15 cellular contexts compared by ENCODE assay signal in the genomic region with DNA sequence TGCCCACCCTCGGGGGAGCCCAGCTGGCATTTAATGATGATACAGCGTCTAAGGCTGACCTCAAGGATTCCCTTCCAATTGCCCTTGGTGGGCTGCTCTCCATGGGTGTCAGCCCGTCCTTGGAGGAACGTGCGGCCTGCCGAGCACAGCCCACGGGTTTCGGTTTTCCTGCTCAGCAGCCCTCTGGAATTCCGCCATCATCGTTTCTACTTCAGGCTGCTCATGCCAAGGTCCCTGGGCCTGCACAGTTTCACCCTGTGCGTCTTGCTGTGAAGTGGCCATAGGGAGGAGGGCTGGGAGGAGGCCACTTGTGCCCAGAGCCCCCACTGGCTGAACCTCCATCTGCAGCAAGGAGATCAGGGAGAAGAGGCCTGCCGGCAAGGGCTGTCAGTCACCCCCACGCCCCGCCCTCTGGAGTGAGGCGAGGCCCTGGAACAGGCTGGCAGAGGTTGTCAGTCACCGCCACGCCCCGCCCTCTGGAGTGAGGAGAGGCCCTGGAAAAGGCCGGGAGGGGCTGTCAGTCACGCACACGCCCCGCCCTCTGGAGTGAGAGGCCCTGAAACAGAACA.
DNase-seq lines count a peak whose midpoint lies in the region; ATAC-seq, FAIRE-seq and TF ChIP-seq lines count a peak whose summit lies in the region.
"Had no signal": no experiment of that assay in that cellular context is flagged by ENCODE, and none has a peak within 500 bp of the region (broad histone marks: within the 10 kb centered on the region; RNA-seq: fewer than 3 reads in every experiment).

No MANE protein-coding gene starts in this region.

- H3K36me3 Mint-ChIP-seq in activated T-helper 2 cell treated with anti-CD3 and anti-CD28 coated beads, Interferon-gamma antibody, Interleukin-2, Interleukin-4, amounts not matched to agents 10 μg/mL and 5 μg/mL and 100 μg/mL, durations not matched to agents 14 hours and 24 hours and 36 hours (ENCODE audit: low read depth) = no peaks in the 10 kb centered on the region

- H3K4me1 ChIP-seq in HepG2 (ENCODE audit: insufficient read depth, low read length) (peaks cover 18% of the 10 kb centered on the region), testis (peaks cover 9% of the 10 kb centered on the region)
- H3K4me1 ChIP-seq: HAP-1, uterus had no signal

- no peak for TF ChIP-seq RAD21 in HepG2 (CRISPR knock-in tag; IDR thresholded peaks at IDR 0.05)

- peaks cover 7% of the 10 kb centered on the region for H4K20me1 ChIP-seq in HepG2 (ENCODE audit: insufficient read depth, low read length)

- no peaks in the 10 kb centered on the region for H3K27me3 Mint-ChIP-seq in activated T-helper 2 cell treated with anti-CD3 and anti-CD28 coated beads, Interferon-gamma antibody, Interleukin-2, Interleukin-4, amounts not matched to agents 10 μg/mL and 5 μg/mL and 100 μg/mL, durations not matched to agents 14 hours and 24 hours and 36 hours (ENCODE audit: low read depth)
- H3K27me3 Mint-ChIP-seq: CD4-positive, alpha-beta T cell had no signal

- FAIRE-seq in HepG2 (lab: Jason Lieb, UNC) = no peak

- no peak overlapping the region for H3K4me3 Mint-ChIP-seq in activated T-helper 2 cell treated with anti-CD3 and anti-CD28 coated beads, Interferon-gamma antibody, Interleukin-2, Interleukin-4, amounts not matched to agents 10 μg/mL and 5 μg/mL and 100 μg/mL, durations not matched to agents 14 hours and 24 hours and 36 hours (ENCODE audit: low read depth)
- H3K4me3 Mint-ChIP-seq: CD4-positive, alpha-beta T cell; T-helper 2 cell treated with Interferon-gamma antibody and Interleukin-4, amounts not matched to agents 5 μg/mL and 100 μg/mL, for 36 hours had no signal

- in situ Hi-C loops in HepG2 (cut with HindIII; ENCODE audit: extremely low pct_ligation_motif_present, low pct_unique_long_range_greater_than_20kb) = no loop called here

- no peaks in the 10 kb centered on the region for H3K27me3 ChIP-seq in MG63
- H3K27me3 ChIP-seq in HepG2 (ENCODE audit: control insufficient read depth in 1 of 2, insufficient read depth in 2 of 2, low read length in 2 of 2) = no peaks in the 10 kb centered on the region
- no peaks in the 10 kb centered on the region for H3K27me3 ChIP-seq in testis
- H3K27me3 ChIP-seq: uterus had no signal

- H3K9ac ChIP-seq in HepG2 (ENCODE audit: insufficient read depth, low read depth, low read length) = no peak overlapping the region

- no peak for TF ChIP-seq EP300 in HepG2 (IDR thresholded peaks at IDR 0.05; ENCODE audit: low read depth in 2 of 2, low read length in 2 of 2)
- TF ChIP-seq EP300 in HepG2 (CRISPR knock-in tag; IDR thresholded peaks at IDR 0.05; ENCODE audit: borderline replicate concordance) = no peak

- peak; percentile 44 for ATAC-seq in HepG2
- no peak for ATAC-seq in HG02763 (IDR thresholded peaks at IDR 0.05; ENCODE audit: unreplicated experiment)

- intact Hi-C loops in HepG2 (cut with micrococcal nuclease; ENCODE audit: unreplicated experiment) (no loop called here), testis (cut with DNase I; ENCODE audit: low total_unique reads) (no loop called here)
- intact Hi-C loops in activated T-helper 2 cell treated with anti-CD3 and anti-CD28 coated beads, Interferon-gamma antibody, Interleukin-2, Interleukin-4, amounts not matched to agents 10 μg/mL and 5 μg/mL and 100 μg/mL, durations not matched to agents 14 hours and 24 hours and 36 hours (cut with micrococcal nuclease) = no loop called here

- TF ChIP-seq POLR2A in HepG2 (IDR thresholded peaks at IDR 0.05; ENCODE audit: insufficient read depth in 1 of 2, low read depth in 2 of 2, low read length in 2 of 2) = no peak
- no peak for TF ChIP-seq POLR2A in testis (IDR thresholded peaks at IDR 0.05)

- H3K27ac ChIP-seq in HepG2 (ENCODE audit: extremely low read length, insufficient read depth, low read length) (no peak overlapping the region), testis (no peak overlapping the region)
- H3K27ac ChIP-seq: uterus had no signal

- 94% methylated on average over 21 of the region's 22 CpGs for WGBS in HepG2 (ENCODE audit: low lambda C conversion rate)
- 58 to 73% methylated on average over 2 to 22 of the region's 22 CpGs for whole genome bisulfite sequencing in testis, 2 donors

- TF ChIP-seq CTCF in HepG2 (CRISPR knock-in tag; IDR thresholded peaks at IDR 0.05) (no peak), testis (IDR thresholded peaks at IDR 0.05) (no peak)

- POLR2A ChIA-PET in HepG2 (lab: Yijun Ruan, JAX) = no interaction called here

- no peak overlapping the region for H3K4me2 ChIP-seq in HepG2 (ENCODE audit: low read depth, low read length)

- CTCF ChIA-PET in HepG2 (lab: Yijun Ruan, JAX; ENCODE audit: low intra/inter-chr PET ratio, low total read pairs) = no interaction called here

- H3K79me2 ChIP-seq in HepG2 (ENCODE audit: insufficient read depth, low read length) = no peaks in the 10 kb centered on the region

- H3K4me3 ChIP-seq in MG63 = no peak overlapping the region
- no peak overlapping the region for H3K4me3 ChIP-seq in HepG2 (replicated peaks in 1 of 3; ENCODE audit: insufficient read depth in 1 of 3, low read depth in 2 of 3, low read length in 3 of 3)
- H3K4me3 ChIP-seq in testis = peak overlapping the region in 1 of 2 donors; percentile 17
- H3K4me3 ChIP-seq: HAP-1, uterus had no signal

- H3K27ac Mint-ChIP-seq in activated T-helper 2 cell treated with anti-CD3 and anti-CD28 coated beads, Interferon-gamma antibody, Interleukin-2, Interleukin-4, amounts not matched to agents 10 μg/mL and 5 μg/mL and 100 μg/mL, durations not matched to agents 14 hours and 24 hours and 36 hours = no peak overlapping the region
- H3K27ac Mint-ChIP-seq: CD4-positive, alpha-beta T cell; T-helper 2 cell treated with Interferon-gamma antibody and Interleukin-4, amounts not matched to agents 5 μg/mL and 100 μg/mL, for 36 hours had no signal

- peak; percentile 41 for DNase-seq in MG63
- DNase-seq in ecto neural progenitor cell (ENCODE audit: low spot score) = peak; percentile 89
- DNase-seq in HepG2 (ENCODE audit: low spot score) = no peak
- DNase-seq in testis = peak; percentile 85
- no peak for DNase-seq in DMS114 treated with DMSO at 0.1 percent for 48 hours (lab: John Stamatoyannopoulos, UW; ENCODE audit: unreplicated experiment)
- DNase-seq in activated T-helper 2 cell treated with anti-CD3 and anti-CD28 coated beads, Interferon-gamma antibody, Interleukin-2, Interleukin-4, amounts not matched to agents 10 μg/mL and 5 μg/mL and 100 μg/mL, durations not matched to agents 14 hours and 24 hours and 36 hours (ENCODE audit: low spot score) = no peak
- DNase-seq: CD4-positive, alpha-beta T cell; foreskin fibroblast; GF-D8; NCI-H1694; NCI-H69 had no signal

- H2AFZ ChIP-seq in HepG2 (ENCODE audit: low read length) = no peak overlapping the region

- no peaks in the 10 kb centered on the region for H3K4me1 Mint-ChIP-seq in activated T-helper 2 cell treated with anti-CD3 and anti-CD28 coated beads, Interferon-gamma antibody, Interleukin-2, Interleukin-4, amounts not matched to agents 10 μg/mL and 5 μg/mL and 100 μg/mL, durations not matched to agents 14 hours and 24 hours and 36 hours (ENCODE audit: low read depth)

- peaks cover 18% of the 10 kb centered on the region for H3K36me3 ChIP-seq in MG63
- H3K36me3 ChIP-seq in HepG2 (replicated peaks in 1 of 2; ENCODE audit: control insufficient read depth in 1 of 2, insufficient read depth in 2 of 2, low read length in 2 of 2) = peaks cover 31 to 78% of the 10 kb centered on the region in 2 experiments
- H3K36me3 ChIP-seq in testis (ENCODE audit: low read depth, missing control alignments) = no peaks in the 10 kb centered on the region
- H3K36me3 ChIP-seq: HAP-1, uterus had no signal

- peaks cover 2% of the 10 kb centered on the region; the same call in 1 of the 2 replicates for H3K9me3 ChIP-seq in MG63
- peaks cover 13% of the 10 kb centered on the region for H3K9me3 ChIP-seq in HepG2 (ENCODE audit: low read length)
- no peaks in the 10 kb centered on the region for H3K9me3 ChIP-seq in testis
- H3K9me3 ChIP-seq: HAP-1, uterus had no signal

- peaks cover 11% of the 10 kb centered on the region for H3K9me3 Mint-ChIP-seq in activated T-helper 2 cell treated with anti-CD3 and anti-CD28 coated beads, Interferon-gamma antibody, Interleukin-2, Interleukin-4, amounts not matched to agents 10 μg/mL and 5 μg/mL and 100 μg/mL, durations not matched to agents 14 hours and 24 hours and 36 hours
- H3K9me3 Mint-ChIP-seq: CD4-positive, alpha-beta T cell had no signal

- no TSS peak for BruUV-seq in HepG2 (replicated peaks; lab: Mats Ljungman, UMichigan)

TF ChIP-seq in HepG2, 621 proteins besides CTCF, POLR2A, EP300 and RAD21 (continues in another document):
- no peak for TF ChIP-seq ZNF557 (CRISPR knock-in tag; IDR thresholded peaks at IDR 0.05)
- TF ChIP-seq ZNF383 (CRISPR knock-in tag; IDR thresholded peaks at IDR 0.05; ENCODE audit: borderline replicate concordance) = no peak
- 0 out of 2 replicates have a peak, but pooled peaks have one; percentile 34 for TF ChIP-seq ZNF558 (CRISPR knock-in tag; IDR thresholded peaks at IDR 0.05; ENCODE audit: borderline replicate concordance)
- no peak for TF ChIP-seq ZNF251 (CRISPR knock-in tag; IDR thresholded peaks at IDR 0.05)
- TF ChIP-seq ERF (CRISPR knock-in tag; IDR thresholded peaks at IDR 0.05) = no peak
- TF ChIP-seq, protein P1, sequence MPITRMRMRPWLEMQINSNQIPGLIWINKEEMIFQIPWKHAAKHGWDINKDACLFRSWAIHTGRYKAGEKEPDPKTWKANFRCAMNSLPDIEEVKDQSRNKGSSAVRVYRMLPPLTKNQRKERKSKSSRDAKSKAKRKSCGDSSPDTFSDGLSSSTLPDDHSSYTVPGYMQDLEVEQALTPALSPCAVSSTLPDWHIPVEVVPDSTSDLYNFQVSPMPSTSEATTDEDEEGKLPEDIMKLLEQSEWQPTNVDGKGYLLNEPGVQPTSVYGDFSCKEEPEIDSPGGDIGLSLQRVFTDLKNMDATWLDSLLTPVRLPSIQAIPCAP (CRISPR knock-in tag; IDR thresholded peaks at IDR 0.05; ENCODE audit: low read depth) = no peak

Comparison
In these comparisons a context has a peak if more than half of its experiments do, and no peak if none do; other contexts are left out.
1. DNase-seq: peak in MG63 (single experiment), ecto neural progenitor cell (single experiment) and testis (single experiment); none in HepG2 (single experiment), DMS114 treated with DMSO at 0.1 percent for 48 hours (single experiment) and activated T-helper 2 cell treated with anti-CD3 and anti-CD28 coated beads, Interferon-gamma antibody, Interleukin-2, Interleukin-4, amounts not matched to agents 10 μg/mL and 5 μg/mL and 100 μg/mL, durations not matched to agents 14 hours and 24 hours and 36 hours (single experiment).